In the genomic region with DNA sequence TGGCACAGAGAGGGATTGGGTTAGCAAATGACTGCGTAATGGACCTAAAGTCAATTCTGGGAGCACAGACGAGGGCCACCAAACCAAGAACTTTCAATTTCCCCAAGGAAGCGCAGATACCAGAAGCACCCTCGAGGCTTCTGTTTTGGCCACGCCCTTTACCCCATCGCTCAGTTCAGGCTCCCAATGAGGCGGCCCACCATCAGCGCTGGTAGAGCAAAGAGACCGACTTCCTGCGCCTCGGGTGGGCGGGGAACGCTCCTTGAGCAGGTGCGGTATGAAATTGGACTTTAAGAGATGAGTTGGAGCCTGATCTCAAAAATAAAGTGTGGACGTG, we compare ENCODE assay signal across 8 cellular contexts. TPM values are rescaled to one million over a fixed set of nuclear protein-coding genes. Genes with fewer than 3 reads are reported as not detected.
DNase-seq lines count a peak whose midpoint lies in the region; ATAC-seq and TF ChIP-seq lines count a peak whose summit lies in the region.

No MANE protein-coding gene starts in this region.

- H3K27me3 Mint-ChIP-seq in brain, result peaks cover 11% of the 10 kb centered on the region

- no peaks in the 10 kb centered on the region for H3K9me2 ChIP-seq in PC-9 (ENCODE audit: insufficient read depth)

- no peaks in the 10 kb centered on the region for H3K79me2 ChIP-seq in PC-9 (ENCODE audit: low read depth)

- H2AFZ ChIP-seq in PC-9, result no peak overlapping the region

- BruUV-seq in PC-9 (replicated peaks; lab: Mats Ljungman, UMichigan), result no TSS peak

- H3K36me3 ChIP-seq in vagina (no peaks in the 10 kb centered on the region), PC-9 (ENCODE audit: low read depth) (no peaks in the 10 kb centered on the region)

- H3K27ac ChIP-seq in vagina (no peak overlapping the region), PC-9 (no peak overlapping the region)

- H4K20me1 ChIP-seq in PC-9 (ENCODE audit: insufficient read depth), result no peaks in the 10 kb centered on the region

- POLR2A ChIA-PET in PC-9 (lab: Charles Lee; ENCODE audit: unreplicated experiment), result no interaction called here

- H3K27ac Mint-ChIP-seq in brain, result peak overlapping the region in 3 of 5 experiments; percentile 18 to 81 (median 80)

- H3K4me3 ChIP-seq in vagina, result peak overlapping the region; percentile 34 to 35
- no peak overlapping the region for H3K4me3 ChIP-seq in PC-9

- no peaks in the 10 kb centered on the region for H3F3A ChIP-seq in PC-9 (ENCODE audit: insufficient read depth, low read depth)

- H3K27me3 ChIP-seq in vagina (peaks cover 7% of the 10 kb centered on the region), PC-9 (ENCODE audit: insufficient read depth, low read depth) (peaks cover 39% of the 10 kb centered on the region)

- intact Hi-C loops in vagina (cut with DNase I), result no loop called here
- intact Hi-C loops in PC-9 (cut with micrococcal nuclease; ENCODE audit: unreplicated experiment), result no loop called here

- H3K36me3 Mint-ChIP-seq in brain, result no peaks in the 10 kb centered on the region

- TF ChIP-seq CTCF in brain (conservative IDR thresholded peaks at IDR 0.05), result no peak
- TF ChIP-seq CTCF in vagina (IDR thresholded peaks at IDR 0.05), result no peak
- no peak for TF ChIP-seq CTCF in PC-9 (conservative IDR thresholded peaks at IDR 0.05)

- H3K9me3 Mint-ChIP-seq in brain, result no peaks in the 10 kb centered on the region

- no peak overlapping the region for H3K4me2 ChIP-seq in PC-9

- H3K4me3 Mint-ChIP-seq in brain, result peak overlapping the region; percentile 77 to 88 (median 83)

- no peaks in the 10 kb centered on the region for H3K9me3 ChIP-seq in vagina
- no peaks in the 10 kb centered on the region for H3K9me3 ChIP-seq in PC-9 (ENCODE audit: insufficient read depth, low read depth)

- DNase-seq in stimulated activated CD4-positive, alpha-beta T cell treated with anti-CD3 and anti-CD28 coated beads, Interleukin-15, amount 100 ng/mL, for 24 hours, result peak; percentile 39
- DNase-seq in stimulated activated CD4-positive, alpha-beta T cell treated with anti-CD3 and anti-CD28 coated beads, Interleukin-12 subunit alpha, Interleukin-12 subunit beta, amount 100 ng/mL, for 4 hours, result no peak
- peak; percentile 2 for DNase-seq in myocyte (ENCODE audit: low read depth)
- DNase-seq in vagina (ENCODE audit: extremely low spot score in 2 of 2), result no peak
- DNase-seq in NCI-H2171 (lab: John Stamatoyannopoulos, UW), result no peak
- no peak for DNase-seq in PC-9

- CTCF ChIA-PET in PC-9 (lab: Charles Lee), result no interaction called here

- TF ChIP-seq POLR2A in vagina (IDR thresholded peaks at IDR 0.05), result no peak

- peaks cover 36% of the 10 kb centered on the region for H3K4me1 Mint-ChIP-seq in brain

- ATAC-seq in GM18511 (IDR thresholded peaks at IDR 0.05; ENCODE audit: unreplicated experiment), result no peak

- peaks cover 24% of the 10 kb centered on the region for H3K4me1 ChIP-seq in vagina
- H3K4me1 ChIP-seq in PC-9 (replicated peaks; ENCODE audit: insufficient read depth), result no peaks in the 10 kb centered on the region

RNA-seq across cellular contexts. Expression of gene SPSB4, which starts 0.6 kb away (rescaled TPM):
- polyA plus RNA-seq in brain (ENCODE audit: insufficient read depth, low read depth, low replicate concordance), result 5.4 TPM
- total RNA-seq in myocyte, result 0.88 and 1.4 TPM in 2 replicates
- polyA plus RNA-seq in myocyte (2012), result 0.25 TPM
- 0.98 TPM for total RNA-seq in vagina
- not detected in 2 replicates for total RNA-seq in PC-9 (2021)

Comparison
In these comparisons a context has a peak if more than half of its experiments do, and no peak if none do; other contexts are left out.
1. DNase-seq: peak in stimulated activated CD4-positive, alpha-beta T cell treated with anti-CD3 and anti-CD28 coated beads, Interleukin-15, amount 100 ng/mL, for 24 hours (single experiment) and myocyte (single experiment); none in stimulated activated CD4-positive, alpha-beta T cell treated with anti-CD3 and anti-CD28 coated beads, Interleukin-12 subunit alpha, Interleukin-12 subunit beta, amount 100 ng/mL, for 4 hours (single experiment), vagina (0 of 2), NCI-H2171 (single experiment) and PC-9 (0 of 2).